36 cellular contexts compared by ENCODE assay signal in genomic region chr1:34619256-34619655, GRCh38.
"Had no signal": no experiment of that assay in that cellular context is flagged by ENCODE, and none has a peak within 500 bp of the region (broad histone marks: within the 10 kb centered on the region; RNA-seq: fewer than 3 reads in every experiment).

No MANE protein-coding gene starts in this region.

- H3K4me1 ChIP-seq: Peyer's patch had no signal

- H3K27me3 ChIP-seq: Peyer's patch had no signal

- H3K27ac Mint-ChIP-seq: activated CD4-positive, alpha-beta memory T cell treated with anti-CD3 and anti-CD28 coated beads, Interleukin-2, amount 10 ng/mL, durations not matched to agents 7 days and 5 days; activated CD8-positive, alpha-beta memory T cell treated with anti-CD3 and anti-CD28 coated beads, Interleukin-2, amount 10 ng/mL, durations not matched to agents 7 days and 5 days; activated naive CD4-positive, alpha-beta T cell treated with anti-CD3 and anti-CD28 coated beads, Interleukin-2, amount 10 ng/mL, durations not matched to agents 7 days and 5 days; activated naive CD8-positive, alpha-beta T cell; activated naive CD8-positive, alpha-beta T cell treated with anti-CD3 and anti-CD28 coated beads, Interleukin-2, amount 50 U/mL, for 24 hours had no signal

- H3K9me3 Mint-ChIP-seq: activated CD4-positive, alpha-beta memory T cell treated with anti-CD3 and anti-CD28 coated beads, Interleukin-2, amount 10 ng/mL, durations not matched to agents 7 days and 5 days; activated naive CD4-positive, alpha-beta T cell treated with anti-CD3 and anti-CD28 coated beads, Interleukin-2, amount 10 ng/mL, durations not matched to agents 7 days and 5 days; activated naive CD8-positive, alpha-beta T cell treated with anti-CD3 and anti-CD28 coated beads, Interleukin-2, amount 50 U/mL, for 24 hours; brain had no signal

- H3K27ac ChIP-seq: Peyer's patch, WERI-Rb-1 had no signal

- H3K36me3 Mint-ChIP-seq: activated CD8-positive, alpha-beta memory T cell treated with anti-CD3 and anti-CD28 coated beads, Interleukin-2, amount 10 ng/mL, durations not matched to agents 7 days and 5 days; activated naive CD4-positive, alpha-beta T cell treated with anti-CD3 and anti-CD28 coated beads, Interleukin-2, amount 10 ng/mL, durations not matched to agents 7 days and 5 days; activated naive CD8-positive, alpha-beta T cell; brain had no signal

- H3K4me1 Mint-ChIP-seq: activated CD4-positive, alpha-beta memory T cell treated with anti-CD3 and anti-CD28 coated beads, Interleukin-2, amount 10 ng/mL, durations not matched to agents 7 days and 5 days; activated CD8-positive, alpha-beta memory T cell treated with anti-CD3 and anti-CD28 coated beads, Interleukin-2, amount 10 ng/mL, durations not matched to agents 7 days and 5 days; activated naive CD4-positive, alpha-beta T cell treated with anti-CD3 and anti-CD28 coated beads, Interleukin-2, amount 10 ng/mL, durations not matched to agents 7 days and 5 days; activated naive CD8-positive, alpha-beta T cell treated with anti-CD3 and anti-CD28 coated beads, Interleukin-2, amount 50 U/mL, for 24 hours; brain had no signal

- H3K4me3 Mint-ChIP-seq: activated CD4-positive, alpha-beta memory T cell treated with anti-CD3 and anti-CD28 coated beads, Interleukin-2, amount 10 ng/mL, durations not matched to agents 7 days and 5 days; activated CD8-positive, alpha-beta memory T cell treated with anti-CD3 and anti-CD28 coated beads, Interleukin-2, amount 10 ng/mL, durations not matched to agents 7 days and 5 days; activated naive CD4-positive, alpha-beta T cell treated with anti-CD3 and anti-CD28 coated beads, Interleukin-2, amount 10 ng/mL, durations not matched to agents 7 days and 5 days; activated naive CD8-positive, alpha-beta T cell; activated naive CD8-positive, alpha-beta T cell treated with anti-CD3 and anti-CD28 coated beads, Interleukin-2, amount 50 U/mL, for 24 hours; brain had no signal

- H3K9me3 ChIP-seq: Peyer's patch had no signal

- H3K36me3 ChIP-seq: Peyer's patch, WERI-Rb-1 had no signal

- DNase-seq: activated CD4-positive, alpha-beta memory T cell treated with anti-CD3 and anti-CD28 coated beads, Interleukin-2, amount 10 ng/mL, durations not matched to agents 7 days and 5 days; activated CD4-positive, alpha-beta T cell treated with anti-CD3 and anti-CD28 coated beads for 1 hour; activated CD4-positive, alpha-beta T cell treated with anti-CD3 and anti-CD28 coated beads for 48 hours; activated CD4-positive, CD25-positive, alpha-beta regulatory T cell; activated CD8-positive, alpha-beta memory T cell treated with anti-CD3 and anti-CD28 coated beads for 24 hours; activated CD8-positive, alpha-beta memory T cell treated with anti-CD3 and anti-CD28 coated beads, Interleukin-2, amount 10 ng/mL, durations not matched to agents 7 days and 5 days; activated CD8-positive, alpha-beta memory T cell treated with anti-CD3 and anti-CD28 coated beads, Interleukin-2, amount 50 U/mL, for 48 hours; activated effector memory CD4-positive, alpha-beta T cell treated with Interleukin-2 at 50 U/mL for 16 hours; activated naive CD4-positive, alpha-beta T cell treated with anti-CD3 and anti-CD28 coated beads, Interleukin-2, amount 10 ng/mL, durations not matched to agents 7 days and 5 days; activated naive CD8-positive, alpha-beta T cell treated with anti-CD3 and anti-CD28 coated beads, Interleukin-2, amount 50 U/mL, for 24 hours; activated T-cell treated with anti-CD3 and anti-CD28 coated beads, Interleukin-2, amount 50 U/mL, for 48 hours; anterior cingulate cortex; caudate nucleus; cerebellar nuclear complex; Karpas-422; NCI-H1105; NCI-H1417 treated with DMSO at 0.1 percent for 48 hours; NCI-H1694; NCI-H1930; NCI-H2081 treated with DMSO at 0.1 percent for 48 hours; NCI-H226; NCI-H446 treated with DMSO at 0.1 percent for 48 hours; NCI-H526; NCI-H748 treated with DMSO at 0.1 percent for 48 hours; NK-92 treated with Interleukin-12 subunit alpha and Interleukin-12 subunit beta, amount 100 ng/mL, for 24 hours; PC-3; Peyer's patch; RPMI8226; SIG-M5; T-helper 1 cell; T-helper 2 cell; T-helper 9 cell; WERI-Rb-1 had no signal

- H3K4me3 ChIP-seq: K562, Peyer's patch had no signal
